ENCODE assay signal across 19 cellular contexts in the genomic region with DNA sequence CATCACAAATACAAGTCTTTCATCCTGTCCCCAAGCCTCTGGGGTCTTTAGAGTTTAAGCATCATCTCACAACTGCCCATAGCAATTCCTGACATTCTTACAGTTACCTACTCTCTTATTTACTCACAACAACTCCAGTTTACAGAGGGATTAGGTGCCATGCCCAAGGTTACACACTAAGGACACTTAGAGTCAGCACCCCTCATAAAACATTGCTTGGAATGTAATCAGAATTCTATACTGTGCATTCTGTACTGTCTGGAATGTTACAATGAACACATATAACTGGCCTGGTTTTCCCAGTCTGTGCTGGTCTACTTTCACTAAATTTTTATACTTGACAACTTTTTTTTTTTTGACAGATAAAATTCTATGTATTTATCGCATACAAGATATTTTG. TPM values are rescaled to one million over a fixed set of nuclear protein-coding genes. Genes with fewer than 3 reads are reported as not detected.
DNase-seq lines count a peak whose midpoint lies in the region; TF ChIP-seq lines count a peak whose summit lies in the region.
"Had no signal": no experiment of that assay in that cellular context is flagged by ENCODE, and none has a peak within 500 bp of the region (broad histone marks: within the 10 kb centered on the region; RNA-seq: fewer than 3 reads in every experiment).

No MANE protein-coding gene starts in this region.

- in situ Hi-C loops in HAP-1 (cut with MboI; ENCODE audit: low sequenced_read_pairs): no loop called here

- H3K27me3 ChIP-seq in Caco-2 (replicated peaks; ENCODE audit: control insufficient read depth, insufficient read depth, low read length) (no peaks in the 10 kb centered on the region), HAP-1 (ENCODE audit: low read depth) (no peaks in the 10 kb centered on the region)
- H3K27me3 ChIP-seq: BE2C, BLaER1 had no signal

- no peak overlapping the region for H3K4me3 Mint-ChIP-seq in Caco-2 (ENCODE audit: unreplicated experiment)
- H3K4me3 Mint-ChIP-seq in activated naive CD8-positive, alpha-beta T cell treated with anti-CD3 and anti-CD28 coated beads for 36 hours: no peak overlapping the region
- no peak overlapping the region for H3K4me3 Mint-ChIP-seq in activated T-helper 1 cell treated with anti-CD3 and anti-CD28 coated beads, Interleukin-12 subunit alpha, Interleukin-12 subunit beta, Interleukin-2, Interleukin-4 antibody, amounts not matched to agents 30 ng/mL and 10 ng/mL and 1 ng/mL, durations not matched to agents 14 hours and 24 hours and 36 hours
- H3K4me3 Mint-ChIP-seq: CD14-positive monocyte; CD4-positive, alpha-beta memory T cell; CD4-positive, CD25-positive, alpha-beta regulatory T cell; CD8-positive, alpha-beta memory T cell had no signal

- H3K4me3 ChIP-seq in Caco-2 (ENCODE audit: low read depth, low read length) (no peak overlapping the region), HAP-1 (no peak overlapping the region), LNCaP clone FGC (ENCODE audit: low read depth, low read length) (no peak overlapping the region)
- H3K4me3 ChIP-seq: BLaER1 had no signal

- TF ChIP-seq CTCF in Caco-2 (IDR thresholded peaks at IDR 0.05; ENCODE audit: insufficient read depth in 1 of 2, low read depth in 1 of 2, low read length in 1 of 2, severe bottlenecking in 1 of 2, unreplicated experiment in 1 of 2): no peak
- TF ChIP-seq CTCF in LNCaP clone FGC (IDR thresholded peaks at IDR 0.05; ENCODE audit: control insufficient read depth, extremely low read depth, insufficient read depth): no peak

- intact Hi-C loops in Caco-2 (cut with micrococcal nuclease; ENCODE audit: unreplicated experiment): no loop called here
- intact Hi-C loops in activated T-helper 1 cell treated with anti-CD3 and anti-CD28 coated beads, Interleukin-12 subunit alpha, Interleukin-12 subunit beta, Interleukin-2, Interleukin-4 antibody, amounts not matched to agents 30 ng/mL and 10 ng/mL and 1 ng/mL, durations not matched to agents 14 hours and 24 hours and 36 hours (cut with micrococcal nuclease): no loop called here

- DNase-seq in Caco-2 (peak; percentile 37 to 52), HAP-1 (ENCODE audit: low spot score in 2 of 2) (peak; percentile 19 to 36), LNCaP clone FGC (ENCODE audit: low read depth) (peak; percentile 52), NCI-H510A treated with DMSO at 0.1 percent for 48 hours (lab: John Stamatoyannopoulos, UW) (no peak)
- DNase-seq in activated naive CD8-positive, alpha-beta T cell treated with anti-CD3 and anti-CD28 coated beads for 36 hours: no peak
- DNase-seq in activated T-helper 1 cell treated with anti-CD3 and anti-CD28 coated beads, Interleukin-12 subunit alpha, Interleukin-12 subunit beta, Interleukin-2, Interleukin-4 antibody, amounts not matched to agents 30 ng/mL and 10 ng/mL and 1 ng/mL, durations not matched to agents 14 hours and 24 hours and 36 hours (ENCODE audit: low spot score): no peak
- DNase-seq: 8988T; ACHN; BE2C; C1 segment of cervical spinal cord; Calu3; CD4-positive, alpha-beta memory T cell; CD4-positive, CD25-positive, alpha-beta regulatory T cell; CD8-positive, alpha-beta memory T cell; COR-L47; DMS79 treated with DMSO at 0.1 percent for 48 hours; GF-D8 had no signal

- CTCF ChIA-PET in Caco-2 (lab: Charles Lee): no interaction called here

- no peaks in the 10 kb centered on the region for H3K36me3 Mint-ChIP-seq in Caco-2 (ENCODE audit: insufficient read depth, unreplicated experiment)
- no peaks in the 10 kb centered on the region for H3K36me3 Mint-ChIP-seq in activated naive CD8-positive, alpha-beta T cell treated with anti-CD3 and anti-CD28 coated beads for 36 hours
- H3K36me3 Mint-ChIP-seq in activated T-helper 1 cell treated with anti-CD3 and anti-CD28 coated beads, Interleukin-12 subunit alpha, Interleukin-12 subunit beta, Interleukin-2, Interleukin-4 antibody, amounts not matched to agents 30 ng/mL and 10 ng/mL and 1 ng/mL, durations not matched to agents 14 hours and 24 hours and 36 hours (ENCODE audit: low read depth): no peaks in the 10 kb centered on the region
- H3K36me3 Mint-ChIP-seq: CD14-positive monocyte; CD4-positive, alpha-beta memory T cell; CD8-positive, alpha-beta memory T cell had no signal

- H3K27ac Mint-ChIP-seq in Caco-2 (ENCODE audit: unreplicated experiment): no peak overlapping the region
- no peak overlapping the region for H3K27ac Mint-ChIP-seq in activated naive CD8-positive, alpha-beta T cell treated with anti-CD3 and anti-CD28 coated beads for 36 hours
- no peak overlapping the region for H3K27ac Mint-ChIP-seq in activated T-helper 1 cell treated with anti-CD3 and anti-CD28 coated beads, Interleukin-12 subunit alpha, Interleukin-12 subunit beta, Interleukin-2, Interleukin-4 antibody, amounts not matched to agents 30 ng/mL and 10 ng/mL and 1 ng/mL, durations not matched to agents 14 hours and 24 hours and 36 hours
- H3K27ac Mint-ChIP-seq: CD14-positive monocyte; CD4-positive, alpha-beta memory T cell; CD4-positive, CD25-positive, alpha-beta regulatory T cell had no signal

- peaks cover 14% of the 10 kb centered on the region for H3K4me1 Mint-ChIP-seq in Caco-2 (ENCODE audit: low read depth, unreplicated experiment)
- no peaks in the 10 kb centered on the region for H3K4me1 Mint-ChIP-seq in activated naive CD8-positive, alpha-beta T cell treated with anti-CD3 and anti-CD28 coated beads for 36 hours
- no peaks in the 10 kb centered on the region for H3K4me1 Mint-ChIP-seq in activated T-helper 1 cell treated with anti-CD3 and anti-CD28 coated beads, Interleukin-12 subunit alpha, Interleukin-12 subunit beta, Interleukin-2, Interleukin-4 antibody, amounts not matched to agents 30 ng/mL and 10 ng/mL and 1 ng/mL, durations not matched to agents 14 hours and 24 hours and 36 hours (ENCODE audit: low read depth)
- H3K4me1 Mint-ChIP-seq: CD4-positive, alpha-beta memory T cell; CD8-positive, alpha-beta memory T cell had no signal

- H3K27me3 Mint-ChIP-seq in Caco-2 (ENCODE audit: insufficient read depth, unreplicated experiment): no peaks in the 10 kb centered on the region
- H3K27me3 Mint-ChIP-seq in activated naive CD8-positive, alpha-beta T cell treated with anti-CD3 and anti-CD28 coated beads for 36 hours: no peaks in the 10 kb centered on the region
- H3K27me3 Mint-ChIP-seq in activated T-helper 1 cell treated with anti-CD3 and anti-CD28 coated beads, Interleukin-12 subunit alpha, Interleukin-12 subunit beta, Interleukin-2, Interleukin-4 antibody, amounts not matched to agents 30 ng/mL and 10 ng/mL and 1 ng/mL, durations not matched to agents 14 hours and 24 hours and 36 hours (ENCODE audit: insufficient read depth): peaks cover 10% of the 10 kb centered on the region
- H3K27me3 Mint-ChIP-seq: CD4-positive, alpha-beta memory T cell; CD4-positive, CD25-positive, alpha-beta regulatory T cell had no signal

- H3K9me3 Mint-ChIP-seq in Caco-2 (ENCODE audit: unreplicated experiment): peaks cover 3% of the 10 kb centered on the region
- no peaks in the 10 kb centered on the region for H3K9me3 Mint-ChIP-seq in activated naive CD8-positive, alpha-beta T cell treated with anti-CD3 and anti-CD28 coated beads for 36 hours
- H3K9me3 Mint-ChIP-seq in activated T-helper 1 cell treated with anti-CD3 and anti-CD28 coated beads, Interleukin-12 subunit alpha, Interleukin-12 subunit beta, Interleukin-2, Interleukin-4 antibody, amounts not matched to agents 30 ng/mL and 10 ng/mL and 1 ng/mL, durations not matched to agents 14 hours and 24 hours and 36 hours: no peaks in the 10 kb centered on the region
- H3K9me3 Mint-ChIP-seq: CD4-positive, alpha-beta memory T cell; CD8-positive, alpha-beta memory T cell had no signal

- BruUV-seq in Caco-2 (replicated peaks; lab: Mats Ljungman, UMichigan): no TSS peak

- POLR2A ChIA-PET in Caco-2 (lab: Charles Lee): interaction anchor here (0.6 to 1.4 kb wide), 3 partner anchors 13 to 117 kb away, joined by 3 to 4 read pairs (median 3); no protein-coding TSS in a partner anchor

- H3K4me1 ChIP-seq in Caco-2 (peaks cover 12% of the 10 kb centered on the region), HAP-1 (peaks cover 14% of the 10 kb centered on the region)
- H3K4me1 ChIP-seq: BE2C, BLaER1 had no signal

- no peaks in the 10 kb centered on the region for H3K9me3 ChIP-seq in Caco-2
- H3K9me3 ChIP-seq in HAP-1: no peaks in the 10 kb centered on the region
- H3K9me3 ChIP-seq: BE2C, BLaER1 had no signal

- H3K36me3 ChIP-seq in Caco-2 (ENCODE audit: control insufficient read depth, insufficient read depth, low read length): no peaks in the 10 kb centered on the region
- H3K36me3 ChIP-seq in HAP-1 (replicated peaks): no peaks in the 10 kb centered on the region
- H3K36me3 ChIP-seq: BE2C, BLaER1 had no signal

RNA-seq across cellular contexts. Expression of gene RBM15, which starts 14.5 kb away (rescaled TPM):
- 34.3 and 36.1 TPM in 2 replicates for total RNA-seq in Caco-2 (2022)
- total RNA-seq in activated naive CD8-positive, alpha-beta T cell treated with anti-CD3 and anti-CD28 coated beads for 36 hours: 10 to 100 TPM; 69.8 to 71.0 TPM
- 58.5 and 59.0 TPM in 2 replicates for total RNA-seq in activated T-helper 1 cell treated with anti-CD3 and anti-CD28 coated beads, Interleukin-12 subunit alpha, Interleukin-12 subunit beta, Interleukin-2, Interleukin-4 antibody, amounts not matched to agents 30 ng/mL and 10 ng/mL and 1 ng/mL, durations not matched to agents 14 hours and 24 hours and 36 hours

Comparison
In these comparisons a context has a peak if more than half of its experiments do, and no peak if none do; other contexts are left out.
1. DNase-seq: peak in Caco-2 (2 of 2), HAP-1 (2 of 2) and LNCaP clone FGC (single experiment); none in activated naive CD8-positive, alpha-beta T cell treated with anti-CD3 and anti-CD28 coated beads for 36 hours (single experiment), activated T-helper 1 cell treated with anti-CD3 and anti-CD28 coated beads, Interleukin-12 subunit alpha, Interleukin-12 subunit beta, Interleukin-2, Interleukin-4 antibody, amounts not matched to agents 30 ng/mL and 10 ng/mL and 1 ng/mL, durations not matched to agents 14 hours and 24 hours and 36 hours (single experiment) and NCI-H510A treated with DMSO at 0.1 percent for 48 hours (single experiment).